8 cellular contexts compared by ENCODE assay signal in the genomic region with DNA sequence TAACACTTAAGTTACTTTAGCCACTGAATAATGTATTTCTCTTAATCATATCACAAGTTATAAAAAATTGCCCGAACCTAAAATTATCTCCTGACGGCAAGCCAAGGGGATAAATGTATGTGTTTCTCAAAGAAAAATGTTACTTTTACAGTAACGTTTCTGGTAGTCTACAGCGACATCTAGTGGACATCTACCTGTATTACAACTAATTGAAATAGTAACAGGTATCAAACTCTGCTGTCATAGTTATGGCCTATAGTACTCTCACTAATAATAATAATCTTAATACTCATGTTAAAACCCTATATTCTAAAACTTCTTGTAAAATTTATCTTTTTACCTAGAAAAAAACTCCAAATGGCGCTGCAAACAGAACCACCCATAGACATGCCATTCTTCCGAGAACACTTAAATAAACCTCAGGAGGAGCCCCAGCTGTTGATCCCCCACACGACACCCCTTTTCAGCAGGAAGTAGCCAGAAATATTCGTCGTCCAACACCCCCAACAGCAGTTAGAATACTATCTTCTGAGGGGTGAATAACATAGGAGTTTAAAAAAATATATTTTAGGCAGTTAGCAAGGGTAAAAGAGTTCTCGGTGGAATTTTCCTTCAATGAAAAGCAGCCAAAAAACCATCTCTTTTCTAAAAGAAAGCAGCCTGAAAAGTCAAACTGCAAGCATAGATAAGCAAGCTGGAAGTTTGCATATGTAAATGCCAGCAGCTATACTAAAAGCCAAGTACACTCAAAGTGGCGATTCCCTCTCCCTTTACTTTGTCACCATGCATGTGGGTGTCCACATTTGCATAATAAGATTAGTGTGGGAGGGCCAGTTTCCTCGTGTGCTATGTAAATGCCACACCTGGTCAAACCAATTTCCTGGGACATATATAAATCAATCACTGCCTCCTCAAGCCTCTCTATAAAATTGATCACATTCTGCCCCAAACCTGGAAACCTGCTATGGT. TPM values are rescaled to one million over a fixed set of nuclear protein-coding genes. Genes with fewer than 3 reads are reported as not detected.
A peak's percentile ranks its signal among the peaks of the same experiment; 100 is the strongest.
DNase-seq lines count a peak whose midpoint lies in the region; ATAC-seq and TF ChIP-seq lines count a peak whose summit lies in the region.

No MANE protein-coding gene starts in this region.

- ATAC-seq in Panc1, result no peak
- no peak for ATAC-seq in HG03442 (IDR thresholded peaks at IDR 0.05; ENCODE audit: unreplicated experiment)

- peaks cover 6% of the 10 kb centered on the region for H3K9me3 Mint-ChIP-seq in glutamatergic neuron (ENCODE audit: unreplicated experiment)

- no peaks in the 10 kb centered on the region for H3K4me1 ChIP-seq in Panc1 (ENCODE audit: control insufficient read depth, insufficient read depth, low read length)

- TF ChIP-seq CTCF in AG09309 (IDR thresholded peaks at IDR 0.05; ENCODE audit: control insufficient read depth, insufficient read depth, low read depth, low read length, missing control alignments) (peak; percentile 44), GM13977 (IDR thresholded peaks at IDR 0.05; ENCODE audit: extremely low read depth, insufficient read depth, missing control alignments) (peak; percentile 66), Panc1 (IDR thresholded peaks at IDR 0.05) (peak; percentile 82), glutamatergic neuron (IDR thresholded peaks at IDR 0.05; ENCODE audit: partially characterized antibody, unreplicated experiment) (peak; percentile 80)

- H3K27me3 Mint-ChIP-seq in glutamatergic neuron (ENCODE audit: unreplicated experiment), result no peaks in the 10 kb centered on the region

- H3K4me3 Mint-ChIP-seq in glutamatergic neuron (ENCODE audit: unreplicated experiment), result no peak overlapping the region

- H3K36me3 Mint-ChIP-seq in glutamatergic neuron (ENCODE audit: unreplicated experiment), result no peaks in the 10 kb centered on the region

- POLR2A ChIA-PET in Panc1 (lab: Charles Lee), result no interaction called here

- H3K27ac Mint-ChIP-seq in glutamatergic neuron (ENCODE audit: unreplicated experiment), result no peak overlapping the region

- H3K27me3 ChIP-seq in Panc1 (ENCODE audit: control insufficient read depth, insufficient read depth, low read length), result no peaks in the 10 kb centered on the region

- no peak overlapping the region for H3K27ac ChIP-seq in Panc1 (ENCODE audit: low read length)

- no peaks in the 10 kb centered on the region for H3K36me3 ChIP-seq in Panc1 (ENCODE audit: control insufficient read depth, insufficient read depth, low read length)

- intact Hi-C loops in Panc1 (cut with micrococcal nuclease; ENCODE audit: unreplicated experiment), result no loop called here

- H3K4me3 ChIP-seq in AG09309 (ENCODE audit: control insufficient read depth, low read depth, low read length) (no peak overlapping the region), Panc1 (ENCODE audit: low read depth in 2 of 2, low read length in 2 of 2) (no peak overlapping the region)

- CTCF ChIA-PET in Panc1 (lab: Charles Lee), result no interaction called here

- DNase-seq in AG09309 (ENCODE audit: low read depth) (no peak), GM13977 (ENCODE audit: low spot score) (no peak), Panc1 (ENCODE audit: low read depth, low spot score) (no peak), glutamatergic neuron (no peak), T-helper 1 cell (no peak)
- no peak for DNase-seq in stimulated activated CD4-positive, alpha-beta T cell treated with anti-CD3 and anti-CD28 coated beads, Interleukin-4, amount 100 ng/mL, for 1 hour
- no peak for DNase-seq in activated CD4-positive, CD25-positive, alpha-beta regulatory T cell treated with anti-CD3 and anti-CD28 coated beads, Interleukin-2, amount 50 U/mL, for 72 hours

- in situ Hi-C loops in GM13977 (cut with MboI; ENCODE audit: low pct_unique_long_range_greater_than_20kb, low sequenced_read_pairs, unreplicated experiment), result no loop called here
- in situ Hi-C loops in Panc1 (cut with HindIII; ENCODE audit: low pct_unique_long_range_greater_than_20kb, low sequenced_read_pairs), result no loop called here

- H3K9me3 ChIP-seq in Panc1 (ENCODE audit: control insufficient read depth, insufficient read depth, low read depth, low read length), result no peaks in the 10 kb centered on the region

- no peaks in the 10 kb centered on the region for H3K4me1 Mint-ChIP-seq in glutamatergic neuron (ENCODE audit: low read depth, unreplicated experiment)

- no TSS peak for BruUV-seq in Panc1 (replicated peaks; lab: Mats Ljungman, UMichigan)

RNA-seq across cellular contexts. Expression of a gene that starts 40.5 kb away (rescaled TPM):
- total RNA-seq in Panc1 (2021; ENCODE audit: unreplicated experiment), result 11.1 TPM
- polyA plus RNA-seq in Panc1 (2012; ENCODE audit: insufficient read length), result 3.5 TPM
- 10.3 TPM for total RNA-seq in glutamatergic neuron (ENCODE audit: unreplicated experiment)
